1 cellular context compared by ENCODE assay signal in the genomic region with DNA sequence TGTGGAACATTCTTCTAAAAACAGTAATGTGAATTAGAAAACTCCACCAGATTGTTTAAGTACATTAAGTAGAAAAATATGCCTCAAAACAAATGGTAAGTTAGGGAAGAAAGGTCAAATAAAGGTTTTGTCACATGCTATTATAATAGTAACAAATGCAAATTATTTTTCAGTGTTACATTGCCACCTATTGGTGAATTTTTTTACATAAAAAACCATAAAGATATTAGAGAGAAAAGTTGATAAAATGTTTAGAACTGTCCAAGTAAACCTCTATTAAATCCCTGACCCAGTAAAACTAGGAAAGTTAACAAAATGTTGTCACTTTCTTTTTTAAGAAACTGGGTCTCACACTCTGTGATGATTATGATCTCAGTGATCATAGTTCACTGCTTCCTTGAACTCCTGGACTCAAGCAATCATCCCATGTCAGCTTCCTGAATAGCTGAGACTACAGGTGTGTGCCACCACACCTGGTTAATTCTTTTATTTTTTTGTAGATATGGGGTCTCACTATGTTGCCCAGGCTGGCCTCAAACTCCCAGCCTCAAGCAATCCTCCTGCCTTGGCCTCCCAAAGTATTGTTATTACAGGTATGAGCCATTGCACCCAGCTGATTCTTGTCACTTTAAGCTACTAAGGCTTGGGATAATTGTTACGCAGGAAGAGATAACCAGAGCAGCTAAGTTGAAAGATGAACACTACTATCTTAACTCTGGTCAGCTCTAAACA.
TF ChIP-seq lines count a peak whose summit lies in the region.

No MANE protein-coding gene starts in this region.

TF ChIP-seq in SK-N-SH, 30 proteins besides CTCF, POLR2A, EP300 and RAD21 (continued from another document):
- TF ChIP-seq, protein P1, sequence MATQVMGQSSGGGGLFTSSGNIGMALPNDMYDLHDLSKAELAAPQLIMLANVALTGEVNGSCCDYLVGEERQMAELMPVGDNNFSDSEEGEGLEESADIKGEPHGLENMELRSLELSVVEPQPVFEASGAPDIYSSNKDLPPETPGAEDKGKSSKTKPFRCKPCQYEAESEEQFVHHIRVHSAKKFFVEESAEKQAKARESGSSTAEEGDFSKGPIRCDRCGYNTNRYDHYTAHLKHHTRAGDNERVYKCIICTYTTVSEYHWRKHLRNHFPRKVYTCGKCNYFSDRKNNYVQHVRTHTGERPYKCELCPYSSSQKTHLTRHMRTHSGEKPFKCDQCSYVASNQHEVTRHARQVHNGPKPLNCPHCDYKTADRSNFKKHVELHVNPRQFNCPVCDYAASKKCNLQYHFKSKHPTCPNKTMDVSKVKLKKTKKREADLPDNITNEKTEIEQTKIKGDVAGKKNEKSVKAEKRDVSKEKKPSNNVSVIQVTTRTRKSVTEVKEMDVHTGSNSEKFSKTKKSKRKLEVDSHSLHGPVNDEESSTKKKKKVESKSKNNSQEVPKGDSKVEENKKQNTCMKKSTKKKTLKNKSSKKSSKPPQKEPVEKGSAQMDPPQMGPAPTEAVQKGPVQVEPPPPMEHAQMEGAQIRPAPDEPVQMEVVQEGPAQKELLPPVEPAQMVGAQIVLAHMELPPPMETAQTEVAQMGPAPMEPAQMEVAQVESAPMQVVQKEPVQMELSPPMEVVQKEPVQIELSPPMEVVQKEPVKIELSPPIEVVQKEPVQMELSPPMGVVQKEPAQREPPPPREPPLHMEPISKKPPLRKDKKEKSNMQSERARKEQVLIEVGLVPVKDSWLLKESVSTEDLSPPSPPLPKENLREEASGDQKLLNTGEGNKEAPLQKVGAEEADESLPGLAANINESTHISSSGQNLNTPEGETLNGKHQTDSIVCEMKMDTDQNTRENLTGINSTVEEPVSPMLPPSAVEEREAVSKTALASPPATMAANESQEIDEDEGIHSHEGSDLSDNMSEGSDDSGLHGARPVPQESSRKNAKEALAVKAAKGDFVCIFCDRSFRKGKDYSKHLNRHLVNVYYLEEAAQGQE (IDR thresholded peaks at IDR 0.05; ENCODE audit: low read depth, low read length) = no peak
- TF ChIP-seq, protein P2, sequence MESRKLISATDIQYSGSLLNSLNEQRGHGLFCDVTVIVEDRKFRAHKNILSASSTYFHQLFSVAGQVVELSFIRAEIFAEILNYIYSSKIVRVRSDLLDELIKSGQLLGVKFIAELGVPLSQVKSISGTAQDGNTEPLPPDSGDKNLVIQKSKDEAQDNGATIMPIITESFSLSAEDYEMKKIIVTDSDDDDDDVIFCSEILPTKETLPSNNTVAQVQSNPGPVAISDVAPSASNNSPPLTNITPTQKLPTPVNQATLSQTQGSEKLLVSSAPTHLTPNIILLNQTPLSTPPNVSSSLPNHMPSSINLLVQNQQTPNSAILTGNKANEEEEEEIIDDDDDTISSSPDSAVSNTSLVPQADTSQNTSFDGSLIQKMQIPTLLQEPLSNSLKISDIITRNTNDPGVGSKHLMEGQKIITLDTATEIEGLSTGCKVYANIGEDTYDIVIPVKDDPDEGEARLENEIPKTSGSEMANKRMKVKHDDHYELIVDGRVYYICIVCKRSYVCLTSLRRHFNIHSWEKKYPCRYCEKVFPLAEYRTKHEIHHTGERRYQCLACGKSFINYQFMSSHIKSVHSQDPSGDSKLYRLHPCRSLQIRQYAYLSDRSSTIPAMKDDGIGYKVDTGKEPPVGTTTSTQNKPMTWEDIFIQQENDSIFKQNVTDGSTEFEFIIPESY (IDR thresholded peaks at IDR 0.05; ENCODE audit: borderline replicate concordance, low read depth) = no peak
- TF ChIP-seq NFIC (IDR thresholded peaks at IDR 0.05; ENCODE audit: borderline replicate concordance) (no peak), RXRA (IDR thresholded peaks at IDR 0.05; ENCODE audit: borderline replicate concordance, low read depth) (no peak), JUND (IDR thresholded peaks at IDR 0.05) (no peak)
TF ChIP-seq in SK-N-SH: peak in this region for 0.
